Comparison of ENCODE assay signal across 8 cellular contexts in genomic region chr22:20783844-20784723, GRCh38. TPM values are rescaled to one million over a fixed set of nuclear protein-coding genes. Genes with fewer than 3 reads are reported as not detected.
DNase-seq lines count a peak whose midpoint lies in the region; ATAC-seq, FAIRE-seq and TF ChIP-seq lines count a peak whose summit lies in the region.

No MANE protein-coding gene starts in this region.

- H3K27me3 ChIP-seq in body of pancreas: no peaks in the 10 kb centered on the region

- TF ChIP-seq CTCF in body of pancreas (IDR thresholded peaks at IDR 0.05) (peak in 6 of 7 experiments; percentile 42 to 57 (median 50)), kidney (IDR thresholded peaks at IDR 0.05; ENCODE audit: borderline replicate concordance, extremely low read depth, insufficient read depth) (peak; percentile 52)

- no peak overlapping the region for H3K4me3 ChIP-seq in Jurkat, Clone E6-1 (ENCODE audit: low read length)
- H3K4me3 ChIP-seq in body of pancreas: no peak overlapping the region
- H3K4me3 ChIP-seq in kidney (ENCODE audit: low read length in 2 of 2): no peak overlapping the region

- H3K36me3 ChIP-seq in body of pancreas (replicated peaks in 1 of 2; ENCODE audit: insufficient read depth in 1 of 2, low read depth in 2 of 2) (no peaks in the 10 kb centered on the region), kidney (ENCODE audit: control insufficient read depth in 1 of 2, insufficient read depth in 2 of 2, low read length in 2 of 2) (peaks cover 19 to 25% of the 10 kb centered on the region in 2 donors)

- peaks cover 15% of the 10 kb centered on the region for H3K4me1 ChIP-seq in body of pancreas
- no peaks in the 10 kb centered on the region for H3K4me1 ChIP-seq in kidney (ENCODE audit: control insufficient read depth in 1 of 2, insufficient read depth in 1 of 2, low read depth in 1 of 2, low read length in 2 of 2)

- ATAC-seq in SK-N-SH treated with all-trans-retinoic acid at 6 μM for 48 hours: peak; percentile 90
- no peak for ATAC-seq in body of pancreas
- no peak for ATAC-seq in HG03196 (IDR thresholded peaks at IDR 0.05; ENCODE audit: unreplicated experiment)

- DNase-seq in NCI-H1417 (lab: John Stamatoyannopoulos, UW): peak; percentile 13 to 56 (median 41)
- no peak for DNase-seq in NCI-H1417 treated with DMSO at 0.1 percent for 48 hours (lab: John Stamatoyannopoulos, UW)
- DNase-seq in Jurkat, Clone E6-1 (ENCODE audit: low read depth, low spot score): peak; percentile 63
- peak; percentile 27 to 57 (median 38) for DNase-seq in body of pancreas
- no peak for DNase-seq in kidney
- DNase-seq in stimulated activated CD4-positive, alpha-beta T cell treated with anti-CD3 and anti-CD28 coated beads, Interleukin-4, amount 100 ng/mL, for 4 hours: peak; percentile 20 to 31

- no peak for TF ChIP-seq POLR2A in body of pancreas (IDR thresholded peaks at IDR 0.05)

- H3K27ac ChIP-seq in body of pancreas (no peak overlapping the region), kidney (ENCODE audit: low read depth in 2 of 2, low read length in 2 of 2) (no peak overlapping the region)

- no peak for FAIRE-seq in kidney (lab: Jason Lieb, UNC)

- H3K9ac ChIP-seq in kidney (ENCODE audit: low read length in 2 of 2): no peak overlapping the region

- 78 to 83% methylated on average over 14 of the region's 14 CpGs for WGBS in body of pancreas, 2 donors

- H3K9me3 ChIP-seq in body of pancreas: no peaks in the 10 kb centered on the region
- H3K9me3 ChIP-seq in kidney (ENCODE audit: control insufficient read depth in 1 of 2, low read length in 2 of 2): no peaks in the 10 kb centered on the region

- intact Hi-C loops in body of pancreas (cut with DNase I) (no loop called here), kidney (cut with DNase I) (no loop called here)

TF ChIP-seq in SK-N-SH treated with all-trans-retinoic acid at 6 μM for 48 hours, 23 proteins besides CTCF, POLR2A, EP300 and RAD21:
- TF ChIP-seq TSHZ2 (CRISPR knock-in tag; IDR thresholded peaks at IDR 0.05): no peak
- TF ChIP-seq ZNF8 (CRISPR knock-in tag; IDR thresholded peaks at IDR 0.05): no peak
- TF ChIP-seq GLIS3 (CRISPR knock-in tag; IDR thresholded peaks at IDR 0.05): no peak

RNA-seq across cellular contexts. Expression of gene SERPIND1, which starts 10.2 kb away (rescaled TPM):
- polyA plus RNA-seq in Jurkat, Clone E6-1 (2012; ENCODE audit: insufficient read depth, insufficient read length): not detected
- total RNA-seq in body of pancreas (not detected), kidney (not detected)
- polyA plus RNA-seq in kidney (ENCODE audit: insufficient read depth, low read depth, low replicate concordance): not detected

Comparison
In these comparisons a context has a peak if more than half of its experiments do, and no peak if none do; other contexts are left out.
1. DNase-seq: peak in NCI-H1417 (3 of 3), Jurkat, Clone E6-1 (single experiment), body of pancreas (4 of 4) and stimulated activated CD4-positive, alpha-beta T cell treated with anti-CD3 and anti-CD28 coated beads, Interleukin-4, amount 100 ng/mL, for 4 hours (2 of 2); none in NCI-H1417 treated with DMSO at 0.1 percent for 48 hours (single experiment) and kidney (single experiment).